Comparison of ENCODE assay signal across 9 cellular contexts in the genomic region with DNA sequence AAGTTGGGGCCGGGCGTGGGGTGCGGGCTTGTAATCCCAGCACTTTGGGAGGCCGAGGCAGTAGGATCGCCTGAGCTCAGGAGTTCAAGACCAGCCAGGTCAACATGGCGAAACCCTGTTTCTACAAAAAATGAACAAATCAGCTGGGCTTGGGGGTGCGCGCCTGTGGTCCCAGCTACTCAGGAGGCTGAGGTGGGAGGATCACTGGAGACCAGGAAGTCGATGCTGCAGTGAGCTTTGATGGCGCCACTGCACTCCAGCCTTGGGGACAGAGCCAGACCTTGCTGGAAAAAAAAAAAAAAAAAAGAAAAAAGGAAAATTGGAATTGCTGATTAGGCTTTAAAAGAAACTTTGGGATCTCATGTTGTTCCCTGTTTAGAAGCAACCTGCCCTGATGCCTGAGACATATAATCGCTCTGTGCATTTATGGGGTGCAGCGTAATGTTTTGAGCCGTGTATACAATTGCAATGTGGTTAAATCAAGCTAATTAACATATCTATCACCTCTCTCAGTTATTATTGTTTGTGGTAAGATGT. TPM values are rescaled to one million over a fixed set of nuclear protein-coding genes. Genes with fewer than 3 reads are reported as not detected.
DNase-seq lines count a peak whose midpoint lies in the region; ATAC-seq and TF ChIP-seq lines count a peak whose summit lies in the region.
"Had no signal": no experiment of that assay in that cellular context is flagged by ENCODE, and none has a peak within 500 bp of the region (broad histone marks: within the 10 kb centered on the region; RNA-seq: fewer than 3 reads in every experiment).

No MANE protein-coding gene starts in this region.

- H3K27ac Mint-ChIP-seq in activated CD8-positive, alpha-beta T cell treated with anti-CD3 and anti-CD28 coated beads, Interleukin-2, amount 10 ng/mL, durations not matched to agents 7 days and 5 days, result peak overlapping the region; percentile 67

- POLR2A ChIA-PET in activated CD8-positive, alpha-beta T cell treated with anti-CD3 and anti-CD28 coated beads, Interleukin-2, amount 10 ng/mL, durations not matched to agents 7 days and 5 days (lab: Charles Lee), result no interaction called here

- no peaks in the 10 kb centered on the region for H3K9me3 Mint-ChIP-seq in activated CD8-positive, alpha-beta T cell treated with anti-CD3 and anti-CD28 coated beads, Interleukin-2, amount 10 ng/mL, durations not matched to agents 7 days and 5 days (ENCODE audit: insufficient read depth)

- peak overlapping the region; percentile 85 for H2AFZ ChIP-seq in hepatocyte

- CTCF ChIA-PET in activated CD8-positive, alpha-beta T cell treated with anti-CD3 and anti-CD28 coated beads, Interleukin-2, amount 10 ng/mL, durations not matched to agents 7 days and 5 days (lab: Charles Lee), result interaction anchor here (1.1 to 2.3 kb wide), 3 partner anchors 12 to 24 kb away, joined by 3 to 20 read pairs (median 10); no protein-coding TSS in a partner anchor

- no peaks in the 10 kb centered on the region for H3K79me2 ChIP-seq in hepatocyte

- H3K4me1 ChIP-seq in HAP-1 (peaks cover 9% of the 10 kb centered on the region; the same call in 1 of the 2 replicates), hepatocyte (ENCODE audit: insufficient read depth) (no peaks in the 10 kb centered on the region), skeletal muscle satellite cell (ENCODE audit: control insufficient read depth, insufficient read depth, low read length) (peaks cover 18% of the 10 kb centered on the region)

- H3K9me3 ChIP-seq in HAP-1 (no peaks in the 10 kb centered on the region), hepatocyte (ENCODE audit: low read depth) (no peaks in the 10 kb centered on the region), skeletal muscle satellite cell (replicated peaks; ENCODE audit: low read length) (no peaks in the 10 kb centered on the region)

- peak overlapping the region; percentile 77 for H3K4me3 Mint-ChIP-seq in activated CD8-positive, alpha-beta T cell treated with anti-CD3 and anti-CD28 coated beads, Interleukin-2, amount 10 ng/mL, durations not matched to agents 7 days and 5 days

- in situ Hi-C loops in HAP-1 (cut with MboI; ENCODE audit: low sequenced_read_pairs), result loop anchor here (10.0 to 25.0 kb wide), 2 partner anchors 560 to 798 kb away; no protein-coding TSS in a partner anchor

- peaks cover 17% of the 10 kb centered on the region for H3K4me1 Mint-ChIP-seq in activated CD8-positive, alpha-beta T cell treated with anti-CD3 and anti-CD28 coated beads, Interleukin-2, amount 10 ng/mL, durations not matched to agents 7 days and 5 days (ENCODE audit: low read depth)

- no peaks in the 10 kb centered on the region for H3K9me2 ChIP-seq in hepatocyte (replicated peaks; ENCODE audit: insufficient read depth)

- TF ChIP-seq CTCF in hepatocyte (IDR thresholded peaks at IDR 0.05; ENCODE audit: poor library complexity), result no peak

- H3K4me2 ChIP-seq in hepatocyte (peak overlapping the region; percentile 97), skeletal muscle satellite cell (ENCODE audit: low read length) (peak overlapping the region; percentile 87)

- no peaks in the 10 kb centered on the region for H3K27me3 ChIP-seq in HAP-1 (ENCODE audit: low read depth)
- H3K27me3 ChIP-seq in hepatocyte, result no peaks in the 10 kb centered on the region
- no peaks in the 10 kb centered on the region for H3K27me3 ChIP-seq in skeletal muscle satellite cell (ENCODE audit: control insufficient read depth, insufficient read depth, low read length)

- no peak for DNase-seq in HAP-1 (ENCODE audit: low spot score in 2 of 2)
- DNase-seq in activated CD8-positive, alpha-beta T cell treated with anti-CD3 and anti-CD28 coated beads, Interleukin-2, amount 10 ng/mL, durations not matched to agents 7 days and 5 days, result no peak
- no peak for DNase-seq in hepatocyte (ENCODE audit: low spot score)
- no peak for DNase-seq in T1000 (lab: John Stamatoyannopoulos, UW)
- DNase-seq in GDM1 (lab: John Stamatoyannopoulos, UW), result no peak
- no peak for DNase-seq in stimulated activated CD4-positive, alpha-beta T cell treated with anti-CD3 and anti-CD28 coated beads, Interleukin-15, amount 100 ng/mL, for 24 hours
- DNase-seq: NCI-H1048 had no signal

- no peak for ATAC-seq in activated CD8-positive, alpha-beta T cell treated with anti-CD3 and anti-CD28 coated beads, Interleukin-2, amount 10 ng/mL, durations not matched to agents 7 days and 5 days
- ATAC-seq in GM19351 (IDR thresholded peaks at IDR 0.05; ENCODE audit: unreplicated experiment), result no peak

- peaks cover 35% of the 10 kb centered on the region for H3K27me3 Mint-ChIP-seq in activated CD8-positive, alpha-beta T cell treated with anti-CD3 and anti-CD28 coated beads, Interleukin-2, amount 10 ng/mL, durations not matched to agents 7 days and 5 days (ENCODE audit: low read depth)

- peaks cover 2% of the 10 kb centered on the region for H3K36me3 Mint-ChIP-seq in activated CD8-positive, alpha-beta T cell treated with anti-CD3 and anti-CD28 coated beads, Interleukin-2, amount 10 ng/mL, durations not matched to agents 7 days and 5 days (ENCODE audit: low read depth)

- no peaks in the 10 kb centered on the region for H4K20me1 ChIP-seq in hepatocyte (ENCODE audit: insufficient read depth, poor library complexity, severe bottlenecking)

- H3K4me3 ChIP-seq in HAP-1 (peak overlapping the region; percentile 21), hepatocyte (peak overlapping the region; percentile 71), skeletal muscle satellite cell (ENCODE audit: low read length) (peak overlapping the region; percentile 74)

- H3K9ac ChIP-seq in skeletal muscle satellite cell (ENCODE audit: low read depth, low read length), result peak overlapping the region; percentile 82

- H3K36me3 ChIP-seq in HAP-1 (replicated peaks), result no peaks in the 10 kb centered on the region
- H3K36me3 ChIP-seq in hepatocyte (replicated peaks; ENCODE audit: insufficient read depth, low read depth), result no peaks in the 10 kb centered on the region
- no peaks in the 10 kb centered on the region for H3K36me3 ChIP-seq in skeletal muscle satellite cell (ENCODE audit: insufficient read depth, low read length)

- H3K27ac ChIP-seq in hepatocyte, result peak overlapping the region; percentile 90

- WGBS in hepatocyte (ENCODE audit: low lambda C conversion rate, missing lambda C conversion rate), result 71% methylated on average over 13 of the region's 13 CpGs

RNA-seq across cellular contexts. Expression of a gene that starts 0.8 kb away (rescaled TPM):
- total RNA-seq in activated CD8-positive, alpha-beta T cell treated with anti-CD3 and anti-CD28 coated beads, Interleukin-2, amount 10 ng/mL, durations not matched to agents 7 days and 5 days, result 1 to 10 TPM; 6.5 to 8.9 TPM
- total RNA-seq in hepatocyte, result 1.5 and 4.2 TPM in 2 replicates
- 1.6 and 1.9 TPM in 2 replicates for polyA plus RNA-seq in hepatocyte
- total RNA-seq in skeletal muscle satellite cell (2012; rRNA removed), result 1.0 and 4.2 TPM in 2 replicates

Comparison
In these comparisons a context has a peak if more than half of its experiments do, and no peak if none do; other contexts are left out.
1. H3K4me3 ChIP-seq: peak in every context shown above with its lines; median percentile 74 in skeletal muscle satellite cell; 71 in hepatocyte; 21 in HAP-1.